Comparison of ENCODE assay signal across 1 cellular context in genomic region chr1:155610257-155610647, GRCh38.
TF ChIP-seq lines count a peak whose summit lies in the region.

No MANE protein-coding gene starts in this region.

TF ChIP-seq in HEK293, 187 proteins besides CTCF, POLR2A, EP300 and RAD21:
- TF ChIP-seq, protein P1, sequence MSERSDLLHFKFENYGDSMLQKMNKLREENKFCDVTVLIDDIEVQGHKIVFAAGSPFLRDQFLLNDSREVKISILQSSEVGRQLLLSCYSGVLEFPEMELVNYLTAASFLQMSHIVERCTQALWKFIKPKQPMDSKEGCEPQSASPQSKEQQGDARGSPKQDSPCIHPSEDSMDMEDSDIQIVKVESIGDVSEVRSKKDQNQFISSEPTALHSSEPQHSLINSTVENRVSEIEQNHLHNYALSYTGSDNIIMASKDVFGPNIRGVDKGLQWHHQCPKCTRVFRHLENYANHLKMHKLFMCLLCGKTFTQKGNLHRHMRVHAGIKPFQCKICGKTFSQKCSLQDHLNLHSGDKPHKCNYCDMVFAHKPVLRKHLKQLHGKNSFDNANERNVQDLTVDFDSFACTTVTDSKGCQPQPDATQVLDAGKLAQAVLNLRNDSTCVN (tag by site-specific recombination; optimal IDR thresholded peaks at IDR 0.05) = peak; percentile 4
- TF ChIP-seq ZBTB17 (tag by site-specific recombination; IDR thresholded peaks at IDR 0.05) = 0 out of 2 replicates have a peak, but pooled peaks have one; percentile 13
TF ChIP-seq in HEK293: peak in this region for 2; not testable (repeated sequence) for 185.
